ENCODE assay signal across 13 cellular contexts in the genomic region with DNA sequence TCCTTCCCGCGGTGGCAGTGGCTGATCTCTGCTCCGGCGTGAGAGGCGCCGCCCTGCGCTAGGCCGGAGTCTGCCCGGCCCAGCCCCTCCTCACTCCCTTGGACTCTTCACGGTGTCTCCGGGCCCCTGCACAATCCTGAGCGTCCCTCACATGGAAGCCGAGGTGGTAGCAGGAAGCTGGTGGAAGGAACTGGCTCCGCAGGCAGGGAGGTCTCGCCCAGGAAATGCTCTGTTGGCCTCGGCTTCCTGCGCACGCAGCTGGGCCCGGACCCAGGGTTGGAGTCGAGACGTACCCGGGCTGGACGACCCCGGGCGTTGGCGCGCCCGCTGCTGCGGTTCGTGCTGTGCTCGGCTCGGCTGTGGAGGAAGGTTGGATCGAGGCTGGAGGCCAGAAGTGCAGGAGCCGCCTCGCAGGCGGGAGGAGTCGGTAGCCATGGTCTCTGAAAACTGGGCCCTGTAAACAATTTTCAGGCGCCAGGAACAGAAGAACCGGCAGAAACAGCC. TPM values are rescaled to one million over a fixed set of nuclear protein-coding genes. Genes with fewer than 3 reads are reported as not detected.
DNase-seq lines count a peak whose midpoint lies in the region; ATAC-seq and TF ChIP-seq lines count a peak whose summit lies in the region.
"Had no signal": no experiment of that assay in that cellular context is flagged by ENCODE, and none has a peak within 500 bp of the region (broad histone marks: within the 10 kb centered on the region; RNA-seq: fewer than 3 reads in every experiment).

No MANE protein-coding gene starts in this region.

- H3K36me3 Mint-ChIP-seq in activated CD4-positive, alpha-beta T cell treated with anti-CD3 and anti-CD28 coated beads for 36 hours (ENCODE audit: low read depth) = no peaks in the 10 kb centered on the region
- no peaks in the 10 kb centered on the region for H3K36me3 Mint-ChIP-seq in activated CD4-positive, alpha-beta T cell treated with anti-CD3 and anti-CD28 coated beads, Interleukin-2, amount 10 ng/mL, durations not matched to agents 7 days and 5 days (ENCODE audit: low read depth)

- CTCF ChIA-PET in activated CD4-positive, alpha-beta T cell treated with anti-CD3 and anti-CD28 coated beads for 36 hours (lab: Charles Lee) = no interaction called here
- CTCF ChIA-PET in activated CD4-positive, alpha-beta T cell treated with anti-CD3 and anti-CD28 coated beads, Interleukin-2, amount 10 ng/mL, durations not matched to agents 7 days and 5 days (lab: Charles Lee) = no interaction called here

- H3K9me3 ChIP-seq in thoracic aorta = no peaks in the 10 kb centered on the region

- no peaks in the 10 kb centered on the region for H3K36me3 ChIP-seq in thoracic aorta

- no peaks in the 10 kb centered on the region for H3K4me1 Mint-ChIP-seq in activated CD4-positive, alpha-beta T cell treated with anti-CD3 and anti-CD28 coated beads for 36 hours
- H3K4me1 Mint-ChIP-seq in activated CD4-positive, alpha-beta T cell treated with anti-CD3 and anti-CD28 coated beads, Interleukin-2, amount 10 ng/mL, durations not matched to agents 7 days and 5 days = no peaks in the 10 kb centered on the region

- H3K4me3 ChIP-seq in fibroblast of mammary gland (ENCODE audit: control insufficient read depth, low read depth, low read length) = peak overlapping the region; percentile 4
- peak overlapping the region; percentile 66 for H3K4me3 ChIP-seq in thoracic aorta

- no peaks in the 10 kb centered on the region for H3K4me1 ChIP-seq in thoracic aorta (ENCODE audit: control insufficient read depth in 1 of 2, low read depth in 2 of 2)

- POLR2A ChIA-PET in activated CD4-positive, alpha-beta T cell treated with anti-CD3 and anti-CD28 coated beads for 36 hours (lab: Charles Lee) = no interaction called here
- POLR2A ChIA-PET in activated CD4-positive, alpha-beta T cell treated with anti-CD3 and anti-CD28 coated beads, Interleukin-2, amount 10 ng/mL, durations not matched to agents 7 days and 5 days (lab: Charles Lee) = no interaction called here

- H3K27ac Mint-ChIP-seq in activated CD4-positive, alpha-beta T cell treated with anti-CD3 and anti-CD28 coated beads for 36 hours = no peak overlapping the region
- H3K27ac Mint-ChIP-seq in activated CD4-positive, alpha-beta T cell treated with anti-CD3 and anti-CD28 coated beads, Interleukin-2, amount 10 ng/mL, durations not matched to agents 7 days and 5 days = no peak overlapping the region
- H3K27ac Mint-ChIP-seq: activated T-cell treated with anti-CD3 and anti-CD28 coated beads, Interleukin-2, amount 50 U/mL, for 72 hours; T-helper 1 cell treated with Interleukin-12 subunit alpha and Interleukin-12 subunit beta and Interleukin-4 antibody, amounts not matched to agents 30 μg/mL and 1 μg/mL, for 36 hours had no signal

- peak overlapping the region; percentile 1 to 14 for H3K27ac ChIP-seq in thoracic aorta

- DNase-seq in activated CD4-positive, alpha-beta T cell treated with anti-CD3 and anti-CD28 coated beads for 36 hours = peak; percentile 4
- no peak for DNase-seq in activated CD4-positive, alpha-beta T cell treated with anti-CD3 and anti-CD28 coated beads, Interleukin-2, amount 10 ng/mL, durations not matched to agents 7 days and 5 days
- DNase-seq in fibroblast of mammary gland (ENCODE audit: low read depth) = peak; percentile 1
- peak; percentile 26 for DNase-seq in midbrain (lab: John Stamatoyannopoulos, UW)
- DNase-seq in thoracic aorta (ENCODE audit: low spot score) = no peak
- no peak for DNase-seq in left colon
- no peak for DNase-seq in GM20000 (ENCODE audit: low spot score)
- DNase-seq in NCI-H1930 (lab: John Stamatoyannopoulos, UW) = no peak
- DNase-seq: activated T-cell treated with anti-CD3 and anti-CD28 coated beads, Interleukin-2, amount 50 U/mL, for 72 hours; NCI-H345; stimulated activated CD4-positive, alpha-beta T cell treated with anti-CD3 and anti-CD28 coated beads, Interleukin-15, amount 100 ng/mL, for 24 hours; trophoblast cell had no signal

- peaks cover 4% of the 10 kb centered on the region for H3K9me3 Mint-ChIP-seq in activated CD4-positive, alpha-beta T cell treated with anti-CD3 and anti-CD28 coated beads for 36 hours (ENCODE audit: low read depth)
- H3K9me3 Mint-ChIP-seq in activated CD4-positive, alpha-beta T cell treated with anti-CD3 and anti-CD28 coated beads, Interleukin-2, amount 10 ng/mL, durations not matched to agents 7 days and 5 days = peaks cover 18% of the 10 kb centered on the region

- no peaks in the 10 kb centered on the region for H3K27me3 Mint-ChIP-seq in activated CD4-positive, alpha-beta T cell treated with anti-CD3 and anti-CD28 coated beads for 36 hours
- H3K27me3 Mint-ChIP-seq in activated CD4-positive, alpha-beta T cell treated with anti-CD3 and anti-CD28 coated beads, Interleukin-2, amount 10 ng/mL, durations not matched to agents 7 days and 5 days = no peaks in the 10 kb centered on the region

- ATAC-seq in activated CD4-positive, alpha-beta T cell treated with anti-CD3 and anti-CD28 coated beads for 36 hours = no peak
- no peak for ATAC-seq in thoracic aorta (ENCODE audit: insufficient number of reproducible peaks, low FRiP score, low read depth)
- no peak for ATAC-seq in left colon
- ATAC-seq: activated T-cell treated with anti-CD3 and anti-CD28 coated beads, Interleukin-2, amount 50 U/mL, for 72 hours had no signal

- no peak overlapping the region for H3K4me3 Mint-ChIP-seq in activated CD4-positive, alpha-beta T cell treated with anti-CD3 and anti-CD28 coated beads for 36 hours
- no peak overlapping the region for H3K4me3 Mint-ChIP-seq in activated CD4-positive, alpha-beta T cell treated with anti-CD3 and anti-CD28 coated beads, Interleukin-2, amount 10 ng/mL, durations not matched to agents 7 days and 5 days
- H3K4me3 Mint-ChIP-seq: activated T-cell treated with anti-CD3 and anti-CD28 coated beads, Interleukin-2, amount 50 U/mL, for 72 hours; T-helper 1 cell treated with Interleukin-12 subunit alpha and Interleukin-12 subunit beta and Interleukin-4 antibody, amounts not matched to agents 30 μg/mL and 1 μg/mL, for 36 hours had no signal

- H3K27me3 ChIP-seq in thoracic aorta (replicated peaks; ENCODE audit: insufficient read depth) = no peaks in the 10 kb centered on the region

- intact Hi-C loops in activated CD4-positive, alpha-beta T cell treated with anti-CD3 and anti-CD28 coated beads for 36 hours (cut with DNase I, micrococcal nuclease) = no loop called here
- intact Hi-C loops in left colon (cut with DNase I, micrococcal nuclease) = no loop called here

- no peak for TF ChIP-seq CTCF in fibroblast of mammary gland (conservative IDR thresholded peaks at IDR 0.05; ENCODE audit: control insufficient read depth, insufficient read depth, low read depth, low read length)
- TF ChIP-seq CTCF in thoracic aorta (IDR thresholded peaks at IDR 0.05) = no peak
- no peak for TF ChIP-seq CTCF in GM20000 (IDR thresholded peaks at IDR 0.05; ENCODE audit: extremely low read depth, missing control alignments)

RNA-seq across cellular contexts. Expression of a gene that starts 46.3 kb away (rescaled TPM):
- total RNA-seq in activated CD4-positive, alpha-beta T cell treated with anti-CD3 and anti-CD28 coated beads for 36 hours = 10 to 100 TPM; 15.1 to 19.1 TPM
- total RNA-seq in activated CD4-positive, alpha-beta T cell treated with anti-CD3 and anti-CD28 coated beads, Interleukin-2, amount 10 ng/mL, durations not matched to agents 7 days and 5 days = 10 to 100 TPM; 13.0 to 17.0 TPM
- under 1 TPM in 1 of 2 donors, not detected in 1; 0.27 TPM for total RNA-seq in thoracic aorta
- 1 to 10 TPM; 1.8 to 5.3 TPM for total RNA-seq in left colon

Comparison
In these comparisons a context has a peak if more than half of its experiments do, and no peak if none do; other contexts are left out.
1. DNase-seq: peak in activated CD4-positive, alpha-beta T cell treated with anti-CD3 and anti-CD28 coated beads for 36 hours (single experiment), fibroblast of mammary gland (single experiment) and midbrain (single experiment); none in activated CD4-positive, alpha-beta T cell treated with anti-CD3 and anti-CD28 coated beads, Interleukin-2, amount 10 ng/mL, durations not matched to agents 7 days and 5 days (single experiment), thoracic aorta (single experiment), left colon (0 of 2), GM20000 (single experiment) and NCI-H1930 (0 of 2).